In the genomic region with DNA sequence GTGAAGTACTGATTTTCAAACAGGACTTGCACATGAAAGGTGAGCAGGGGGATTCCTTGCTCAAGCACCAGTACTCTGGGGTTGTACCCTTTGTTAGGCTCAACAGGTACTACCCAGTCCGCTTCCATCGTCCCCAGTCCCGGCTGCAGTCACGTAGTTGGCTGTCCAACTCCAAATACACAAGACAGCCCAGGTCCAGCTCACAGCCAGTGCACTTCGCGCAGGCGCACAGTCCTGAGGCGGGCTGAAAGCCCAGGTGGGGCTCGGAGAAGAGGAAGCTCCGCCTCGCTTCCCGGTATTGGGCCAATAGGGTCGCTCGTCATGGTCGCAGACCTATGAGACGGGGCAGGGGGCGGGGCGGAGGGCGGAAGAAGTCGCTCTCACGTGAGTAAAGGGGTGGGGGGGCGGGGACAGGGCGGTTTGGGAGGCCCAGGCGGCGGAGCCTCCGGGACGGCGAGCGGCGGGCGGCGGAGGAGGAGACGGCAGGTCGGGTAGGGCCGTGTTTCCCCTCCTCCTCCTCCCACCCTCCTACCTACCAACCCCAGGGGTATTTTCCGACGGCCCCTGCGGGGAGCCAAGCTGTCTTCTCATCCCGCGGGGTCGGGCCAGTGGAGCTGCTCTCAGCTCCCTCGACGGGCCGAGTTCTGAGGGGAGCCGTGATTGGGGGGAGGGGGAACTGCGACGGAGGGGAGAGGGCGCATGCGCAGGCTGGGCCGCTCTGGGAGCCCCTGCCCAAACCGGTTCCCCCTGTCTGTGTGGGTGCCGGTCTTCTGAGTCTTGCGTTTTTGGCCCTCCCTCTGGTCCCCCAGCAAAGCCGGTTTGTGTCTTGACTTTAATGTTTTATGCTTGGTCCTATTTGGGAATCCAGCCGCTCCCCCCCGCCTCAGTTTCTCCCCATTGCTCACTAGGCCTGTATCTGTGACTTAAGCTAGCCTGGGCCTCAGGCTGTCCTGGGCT, we compare ENCODE assay signal across 8 cellular contexts. TPM values are rescaled to one million over a fixed set of nuclear protein-coding genes. Genes with fewer than 3 reads are reported as not detected.
A peak's percentile ranks its signal among the peaks of the same experiment; 100 is the strongest.
DNase-seq lines count a peak whose midpoint lies in the region; ATAC-seq and TF ChIP-seq lines count a peak whose summit lies in the region.

A gene (plus strand): TSS at position 418 of the 957 bp plus-strand sequence. CDS start 16,040 bp downstream, outside the sequence.

- no peak for TF ChIP-seq CTCF in left lung (IDR thresholded peaks at IDR 0.05)

- H3K4me3 ChIP-seq in BLaER1 treated with 17β-estradiol and CSF1 and Interleukin-3, amounts not matched to agents 10 nM and 100 nM, result peak within 1 kb of the TSS; percentile 71 to 90 (median 82)
- H3K4me3 ChIP-seq in left lung, result peak within 1 kb of the TSS; percentile 85 to 88

- peaks cover 65% of the 10 kb centered on the region for H3K4me1 Mint-ChIP-seq in dendritic cell treated with granulocyte-macrophage colony-stimulating factor and Interleukin-4, amounts not matched to agents 40 ng/mL and 50 ng/mL, for 4 days (ENCODE audit: low read depth)

- H3K9me3 Mint-ChIP-seq in dendritic cell treated with granulocyte-macrophage colony-stimulating factor and Interleukin-4, amounts not matched to agents 40 ng/mL and 50 ng/mL, for 4 days, result no peaks in the 10 kb centered on the region

- peaks cover 11 to 48% (median 41%) of the 10 kb centered on the region in 11 experiments; a peak in 17 of 22 replicates for H4K20me1 ChIP-seq in BLaER1 treated with 17β-estradiol and CSF1 and Interleukin-3, amounts not matched to agents 10 nM and 100 nM

- H3K4me2 ChIP-seq in BLaER1 treated with 17β-estradiol and CSF1 and Interleukin-3, amounts not matched to agents 10 nM and 100 nM, result peak within 1 kb of the TSS; percentile 82 to 94 (median 89)

- H3K27ac Mint-ChIP-seq in dendritic cell treated with granulocyte-macrophage colony-stimulating factor and Interleukin-4, amounts not matched to agents 40 ng/mL and 50 ng/mL, for 4 days, result peak within 1 kb of the TSS; percentile 95

- intact Hi-C loops in dendritic cell treated with granulocyte-macrophage colony-stimulating factor and Interleukin-4, amounts not matched to agents 40 ng/mL and 50 ng/mL, for 4 days (cut with micrococcal nuclease), result loop anchor here (1.0 to 2.0 kb wide), 2 partner anchors 10 to 36 kb away; a partner anchor contains a TSS
- intact Hi-C loops in left lung (cut with DNase I), result no loop called here

- H3K9me3 ChIP-seq in BLaER1 treated with 17β-estradiol and CSF1 and Interleukin-3, amounts not matched to agents 10 nM and 100 nM (replicated peaks in 1 of 11), result no peaks in the 10 kb centered on the region
- no peaks in the 10 kb centered on the region for H3K9me3 ChIP-seq in left lung

- H3K4me3 Mint-ChIP-seq in dendritic cell treated with granulocyte-macrophage colony-stimulating factor and Interleukin-4, amounts not matched to agents 40 ng/mL and 50 ng/mL, for 4 days, result peak within 1 kb of the TSS; percentile 97

- peak; percentile 97 for ATAC-seq in GM19351 (IDR thresholded peaks at IDR 0.05; ENCODE audit: unreplicated experiment)
- peak; percentile 98 for ATAC-seq in HG03521 (IDR thresholded peaks at IDR 0.05; ENCODE audit: unreplicated experiment)
- peak; percentile 98 for ATAC-seq in left lung

- H3K36me3 ChIP-seq in BLaER1 treated with 17β-estradiol and CSF1 and Interleukin-3, amounts not matched to agents 10 nM and 100 nM, result peaks cover 29 to 49% (median 38%) of the 10 kb centered on the region in 11 experiments
- peaks cover 0 to 26% of the 10 kb centered on the region in 2 donors for H3K36me3 ChIP-seq in left lung

- H3K36me3 Mint-ChIP-seq in dendritic cell treated with granulocyte-macrophage colony-stimulating factor and Interleukin-4, amounts not matched to agents 40 ng/mL and 50 ng/mL, for 4 days (ENCODE audit: low read depth), result peaks cover 55% of the 10 kb centered on the region

- peak within 1 kb of the TSS; percentile 82 to 95 (median 92) for H3K27ac ChIP-seq in BLaER1 treated with 17β-estradiol and CSF1 and Interleukin-3, amounts not matched to agents 10 nM and 100 nM
- H3K27ac ChIP-seq in left lung, result peak within 1 kb of the TSS; percentile 85 to 86

- no peaks in the 10 kb centered on the region for H3K27me3 ChIP-seq in BLaER1 treated with 17β-estradiol and CSF1 and Interleukin-3, amounts not matched to agents 10 nM and 100 nM
- H3K27me3 ChIP-seq in left lung, result no peaks in the 10 kb centered on the region

- DNase-seq in NCI-H748 (lab: John Stamatoyannopoulos, UW; ENCODE audit: unreplicated experiment) (peak; percentile 99), left lung (peak; percentile 100)
- DNase-seq in activated CD4-positive, alpha-beta T cell treated with anti-CD3 and anti-CD28 coated beads, Interleukin-2, amount 50 U/mL, for 24 hours (ENCODE audit: low read depth in 1 of 2, low spot score in 1 of 2), result peak; percentile 94 to 99
- peak; percentile 96 to 97 for DNase-seq in stimulated activated CD4-positive, alpha-beta T cell treated with anti-CD3 and anti-CD28 coated beads, Interleukin-2, amount 100 ng/mL, for 48 hours

- no peaks in the 10 kb centered on the region for H3K27me3 Mint-ChIP-seq in dendritic cell treated with granulocyte-macrophage colony-stimulating factor and Interleukin-4, amounts not matched to agents 40 ng/mL and 50 ng/mL, for 4 days

- peaks cover 24 to 62% (median 28%) of the 10 kb centered on the region in 10 experiments for H3K4me1 ChIP-seq in BLaER1 treated with 17β-estradiol and CSF1 and Interleukin-3, amounts not matched to agents 10 nM and 100 nM
- peaks cover 8 to 41% of the 10 kb centered on the region in 2 donors for H3K4me1 ChIP-seq in left lung

- H3K9ac ChIP-seq in BLaER1 treated with 17β-estradiol and CSF1 and Interleukin-3, amounts not matched to agents 10 nM and 100 nM, result peak within 1 kb of the TSS; percentile 88 to 99 (median 93)

RNA-seq across cellular contexts. Expression of the gene that starts here (rescaled TPM):
- 10 to 100 TPM; 52.6 to 55.4 TPM for total RNA-seq in left lung

Comparison
In these comparisons a context has a peak if more than half of its experiments do, and no peak if none do; other contexts are left out.
1. Peak in every context shown above with its lines: DNase-seq, ATAC-seq, H3K4me3 ChIP-seq and H3K27ac ChIP-seq.